14 cellular contexts compared by ENCODE assay signal in genomic region chr1:232921416-232921815, GRCh38.
"Had no signal": no experiment of that assay in that cellular context is flagged by ENCODE, and none has a peak within 500 bp of the region (broad histone marks: within the 10 kb centered on the region; RNA-seq: fewer than 3 reads in every experiment).

No MANE protein-coding gene starts in this region.

- H3K9me3 Mint-ChIP-seq: activated B cell treated with CpG ODN at 0.5 μM for 24 hours; stimulated activated effector memory CD8-positive, alpha-beta T cell treated with anti-CD3 and anti-CD28 coated beads, Interleukin-12 subunit alpha, Interleukin-12 subunit beta, amount 100 ng/mL, for 72 hours had no signal

- H3K27ac Mint-ChIP-seq: activated B cell treated with CpG ODN at 0.5 μM for 24 hours; activated naive CD8-positive, alpha-beta T cell; neural progenitor cell; stimulated activated effector memory CD8-positive, alpha-beta T cell treated with anti-CD3 and anti-CD28 coated beads, Interleukin-12 subunit alpha, Interleukin-12 subunit beta, amount 100 ng/mL, for 72 hours had no signal

- ATAC-seq: gastroesophageal sphincter; pancreas; stimulated activated effector memory CD8-positive, alpha-beta T cell treated with anti-CD3 and anti-CD28 coated beads, Interleukin-12 subunit alpha, Interleukin-12 subunit beta, amount 100 ng/mL, for 72 hours had no signal

- H3K4me1 Mint-ChIP-seq: activated B cell treated with CpG ODN at 0.5 μM for 24 hours had no signal

- H3K4me3 Mint-ChIP-seq: activated B cell treated with CpG ODN at 0.5 μM for 24 hours; activated naive CD8-positive, alpha-beta T cell; neural progenitor cell; stimulated activated effector memory CD8-positive, alpha-beta T cell treated with anti-CD3 and anti-CD28 coated beads, Interleukin-12 subunit alpha, Interleukin-12 subunit beta, amount 100 ng/mL, for 72 hours had no signal

- DNase-seq: activated B cell treated with CpG ODN at 0.5 μM for 24 hours; activated CD4-positive, alpha-beta T cell treated with anti-CD3 and anti-CD28 coated beads, Interleukin-2, amount 50 U/mL, for 1 hour; activated effector memory CD4-positive, alpha-beta T cell treated with Interleukin-2 at 50 U/mL for 16 hours; activated T-cell treated with anti-CD3 and anti-CD28 coated beads for 4 hours; kidney; pancreas; T-helper 1 cell had no signal

- H3K4me3 ChIP-seq: esophagus muscularis mucosa, gastroesophageal sphincter, neural progenitor cell, pancreas, tibial nerve, vagina had no signal

- H3K36me3 Mint-ChIP-seq: stimulated activated effector memory CD8-positive, alpha-beta T cell treated with anti-CD3 and anti-CD28 coated beads, Interleukin-12 subunit alpha, Interleukin-12 subunit beta, amount 100 ng/mL, for 72 hours had no signal
